Comparison of ENCODE assay signal across 1 cellular context in the genomic region with DNA sequence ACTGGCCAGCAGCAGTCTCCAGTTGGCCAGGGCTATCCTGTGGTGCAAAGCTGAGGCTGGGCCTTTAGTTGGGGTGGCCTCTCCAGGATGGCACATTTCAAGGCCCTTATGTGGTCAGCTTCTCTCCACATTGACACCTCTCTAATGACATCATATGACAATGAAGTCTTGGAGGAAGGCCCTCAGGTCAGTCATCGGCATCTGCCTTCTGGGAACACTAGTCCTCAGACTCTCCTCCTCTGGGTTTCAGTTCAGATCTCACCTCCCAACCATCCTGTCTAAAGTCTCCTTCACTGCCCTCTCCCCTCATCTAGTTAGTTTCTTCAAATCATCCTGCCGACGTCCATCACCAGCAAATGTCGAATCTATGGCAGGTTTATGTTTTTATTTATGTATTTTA.
A peak's percentile ranks its signal among the peaks of the same experiment; 100 is the strongest.
TF ChIP-seq lines count a peak whose summit lies in the region.

No MANE protein-coding gene starts in this region.

TF ChIP-seq in HepG2, 621 proteins besides CTCF, POLR2A, EP300 and RAD21:
- no peak for TF ChIP-seq BCL6 (CRISPR knock-in tag; IDR thresholded peaks at IDR 0.05)
- TF ChIP-seq ATF7 (IDR thresholded peaks at IDR 0.05), result peak; percentile 67
- TF ChIP-seq ATF7 (CRISPR knock-in tag; IDR thresholded peaks at IDR 0.05), result no peak
- peak; percentile 93 for TF ChIP-seq EZH2 (conservative IDR thresholded peaks at IDR 0.05; ENCODE audit: low read depth, low read length)
- peak; percentile 69 for TF ChIP-seq CREB1 (IDR thresholded peaks at IDR 0.05)
- TF ChIP-seq CREB1 (CRISPR knock-in tag; IDR thresholded peaks at IDR 0.05), result no peak
- TF ChIP-seq ZBTB7B (CRISPR knock-in tag; IDR thresholded peaks at IDR 0.05), result no peak
TF ChIP-seq in HepG2: peak in this region for 3.
